ENCODE assay signal across 8 cellular contexts in genomic region chr10:31770307-31770902, GRCh38.
DNase-seq lines count a peak whose midpoint lies in the region; ATAC-seq and TF ChIP-seq lines count a peak whose summit lies in the region.

No MANE protein-coding gene starts in this region.

- no peaks in the 10 kb centered on the region for H3K27me3 ChIP-seq in Loucy (ENCODE audit: insufficient read depth, low read length, poor library complexity, severe bottlenecking)
- no peaks in the 10 kb centered on the region for H3K27me3 ChIP-seq in esophagus squamous epithelium
- no peaks in the 10 kb centered on the region for H3K27me3 ChIP-seq in rectal smooth muscle tissue (ENCODE audit: control insufficient read depth, insufficient read depth, low read length)

- H3K9me3 ChIP-seq in Loucy (ENCODE audit: insufficient read depth, low read depth, low read length): no peaks in the 10 kb centered on the region
- no peaks in the 10 kb centered on the region for H3K9me3 ChIP-seq in esophagus squamous epithelium

- CTCF ChIA-PET in activated CD8-positive, alpha-beta memory T cell treated with anti-CD3 and anti-CD28 coated beads, Interleukin-2, amount 10 ng/mL, durations not matched to agents 7 days and 5 days (lab: Charles Lee): interaction anchor here (0.8 to 2.2 kb wide), 10 partner anchors 10 to 1018 kb away, joined by 3 to 10 read pairs (median 4); no protein-coding TSS in a partner anchor

- DNase-seq in activated CD8-positive, alpha-beta memory T cell treated with anti-CD3 and anti-CD28 coated beads, Interleukin-2, amount 10 ng/mL, durations not matched to agents 7 days and 5 days: peak; percentile 64
- DNase-seq in esophagus squamous epithelium (lab: John Stamatoyannopoulos, UW): no peak
- DNase-seq in kidney glomerular epithelial cell (lab: John Stamatoyannopoulos, UW): no peak
- DNase-seq in glomerular visceral epithelial cell (ENCODE audit: extremely low spot score): no peak

- H4K20me1 ChIP-seq in Loucy (ENCODE audit: insufficient read depth, low read length, poor library complexity, severe bottlenecking): no peaks in the 10 kb centered on the region

- H3K9me2 ChIP-seq in Loucy (replicated peaks; ENCODE audit: low read depth, low read length): no peaks in the 10 kb centered on the region

- no peaks in the 10 kb centered on the region for H3F3A ChIP-seq in Loucy (ENCODE audit: low read depth)

- H3K9ac ChIP-seq in Loucy (ENCODE audit: low read depth, low read length, poor library complexity, severe bottlenecking): no peak overlapping the region
- no peak overlapping the region for H3K9ac ChIP-seq in rectal smooth muscle tissue (ENCODE audit: low read length)

- intact Hi-C loops in esophagus squamous epithelium (cut with DNase I): no loop called here

- H3K79me2 ChIP-seq in Loucy (ENCODE audit: insufficient read depth, low read length): no peaks in the 10 kb centered on the region

- peak; percentile 65 for ATAC-seq in GM19328 (IDR thresholded peaks at IDR 0.05; ENCODE audit: unreplicated experiment)
- ATAC-seq in activated CD8-positive, alpha-beta memory T cell treated with anti-CD3 and anti-CD28 coated beads, Interleukin-2, amount 10 ng/mL, durations not matched to agents 7 days and 5 days: peak; percentile 73

- H3K4me3 ChIP-seq in Loucy (ENCODE audit: low read length, poor library complexity, severe bottlenecking): no peak overlapping the region
- no peak overlapping the region for H3K4me3 ChIP-seq in esophagus squamous epithelium
- no peak overlapping the region for H3K4me3 ChIP-seq in rectal smooth muscle tissue (ENCODE audit: low read length)

- no peak overlapping the region for H3K4me2 ChIP-seq in Loucy (ENCODE audit: low read depth, low read length, poor library complexity, severe bottlenecking)

- no peak for TF ChIP-seq POLR2A in esophagus squamous epithelium (IDR thresholded peaks at IDR 0.05)

- no peaks in the 10 kb centered on the region for H3K4me1 ChIP-seq in Loucy (ENCODE audit: insufficient read depth, low read length, poor library complexity, severe bottlenecking)
- H3K4me1 ChIP-seq in esophagus squamous epithelium: no peaks in the 10 kb centered on the region
- H3K4me1 ChIP-seq in rectal smooth muscle tissue (ENCODE audit: control insufficient read depth, insufficient read depth, low read length): peaks cover 11% of the 10 kb centered on the region

- TF ChIP-seq CTCF in C4-2B (conservative IDR thresholded peaks at IDR 0.05) (peak; percentile 95), Loucy (conservative IDR thresholded peaks at IDR 0.05; ENCODE audit: low read length) (peak; percentile 94), esophagus squamous epithelium (IDR thresholded peaks at IDR 0.05) (peak; percentile 33 to 82 (median 73))

- 60 to 68% methylated on average over 8 of the region's 8 CpGs for WGBS in esophagus squamous epithelium, 2 donors

- peak overlapping the region; percentile 73 for H2AFZ ChIP-seq in Loucy (ENCODE audit: low read length)

- H3K27ac Mint-ChIP-seq in activated CD8-positive, alpha-beta memory T cell treated with anti-CD3 and anti-CD28 coated beads, Interleukin-2, amount 10 ng/mL, durations not matched to agents 7 days and 5 days: no peak overlapping the region

- no peaks in the 10 kb centered on the region for H3K36me3 Mint-ChIP-seq in activated CD8-positive, alpha-beta memory T cell treated with anti-CD3 and anti-CD28 coated beads, Interleukin-2, amount 10 ng/mL, durations not matched to agents 7 days and 5 days

- H3K9me3 Mint-ChIP-seq in activated CD8-positive, alpha-beta memory T cell treated with anti-CD3 and anti-CD28 coated beads, Interleukin-2, amount 10 ng/mL, durations not matched to agents 7 days and 5 days (ENCODE audit: low read depth): no peaks in the 10 kb centered on the region

- H3K27ac ChIP-seq in C4-2B (no peak overlapping the region), esophagus squamous epithelium (no peak overlapping the region), rectal smooth muscle tissue (ENCODE audit: low read depth, low read length) (peak overlapping the region; percentile 46)

- H3K4me3 Mint-ChIP-seq in activated CD8-positive, alpha-beta memory T cell treated with anti-CD3 and anti-CD28 coated beads, Interleukin-2, amount 10 ng/mL, durations not matched to agents 7 days and 5 days: no peak overlapping the region

- H3K36me3 ChIP-seq in Loucy (ENCODE audit: insufficient read depth, low read length): no peaks in the 10 kb centered on the region
- no peaks in the 10 kb centered on the region for H3K36me3 ChIP-seq in esophagus squamous epithelium
- H3K36me3 ChIP-seq in rectal smooth muscle tissue (ENCODE audit: control insufficient read depth, insufficient read depth, low read length): no peaks in the 10 kb centered on the region

- no peaks in the 10 kb centered on the region for H3K4me1 Mint-ChIP-seq in activated CD8-positive, alpha-beta memory T cell treated with anti-CD3 and anti-CD28 coated beads, Interleukin-2, amount 10 ng/mL, durations not matched to agents 7 days and 5 days

- H3K27me3 Mint-ChIP-seq in activated CD8-positive, alpha-beta memory T cell treated with anti-CD3 and anti-CD28 coated beads, Interleukin-2, amount 10 ng/mL, durations not matched to agents 7 days and 5 days: no peaks in the 10 kb centered on the region
